6 cellular contexts compared by ENCODE assay signal in the genomic region with DNA sequence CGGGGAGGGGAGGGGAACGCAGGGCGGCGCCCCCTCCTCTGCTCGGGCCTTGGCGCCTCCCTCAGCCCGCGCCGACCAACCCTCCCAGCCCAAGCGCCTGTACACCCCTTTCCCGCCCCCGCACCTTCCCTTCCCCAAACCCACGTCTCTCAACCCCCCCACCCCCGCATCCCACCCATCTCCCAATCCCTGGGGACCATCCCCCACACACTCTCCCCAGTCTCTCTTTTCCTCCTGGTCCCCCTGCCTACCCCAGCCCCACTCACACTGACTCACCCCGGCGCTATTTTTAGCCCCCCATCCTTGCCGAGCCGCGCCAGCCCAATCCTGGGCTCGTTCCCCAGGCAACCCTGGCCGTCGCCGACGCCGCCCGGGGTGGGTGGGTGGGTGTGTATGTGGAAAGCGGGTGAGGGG. TPM values are rescaled to one million over a fixed set of nuclear protein-coding genes. Genes with fewer than 3 reads are reported as not detected.
A peak's percentile ranks its signal among the peaks of the same experiment; 100 is the strongest.
DNase-seq lines count a peak whose midpoint lies in the region; ATAC-seq and TF ChIP-seq lines count a peak whose summit lies in the region.

No MANE protein-coding gene starts in this region.

- no peak for TF ChIP-seq CTCF in epithelial cell of proximal tubule (conservative IDR thresholded peaks at IDR 0.05; ENCODE audit: low read depth, low read length)

- ATAC-seq in HG02870 (IDR thresholded peaks at IDR 0.05; ENCODE audit: unreplicated experiment): no peak
- ATAC-seq in HG03571 (IDR thresholded peaks at IDR 0.05; ENCODE audit: unreplicated experiment): no peak

- DNase-seq in stimulated activated CD4-positive, alpha-beta T cell treated with anti-CD3 and anti-CD28 coated beads, Interleukin-4, amount 100 ng/mL, for 24 hours: peak; percentile 39
- DNase-seq in stimulated activated CD4-positive, alpha-beta T cell treated with anti-CD3 and anti-CD28 coated beads, Interleukin-15, amount 100 ng/mL, for 24 hours: no peak
- no peak for DNase-seq in epithelial cell of proximal tubule (ENCODE audit: low read depth)
- no peak for DNase-seq in skeletal muscle cell (ENCODE audit: low read depth)

- H3K4me3 ChIP-seq in epithelial cell of proximal tubule (ENCODE audit: low read depth, low read length) (peak overlapping the region; percentile 71), skeletal muscle cell (ENCODE audit: low read depth, low read length) (peak overlapping the region; percentile 59)

RNA-seq across cellular contexts. Expression of gene CIC, which starts 11.7 kb away (rescaled TPM):
- 49.3 and 63.9 TPM in 2 replicates for total RNA-seq in epithelial cell of proximal tubule

RNA-seq across cellular contexts. Expression of gene PRR19, which starts 21.2 kb away (rescaled TPM):
- total RNA-seq in epithelial cell of proximal tubule: 0.23 and 2.7 TPM in 2 replicates

RNA-seq across cellular contexts. Expression of gene PAFAH1B3, which starts 21.7 kb away (rescaled TPM):
- total RNA-seq in epithelial cell of proximal tubule: 157 and 183 TPM in 2 replicates

RNA-seq across cellular contexts. Expression of gene ERF, which starts 25.8 kb away (rescaled TPM):
- 36.3 and 48.6 TPM in 2 replicates for total RNA-seq in epithelial cell of proximal tubule

RNA-seq across cellular contexts. Expression of gene TMEM145, which starts 32.3 kb away (rescaled TPM):
- total RNA-seq in epithelial cell of proximal tubule: 0.63 TPM in 1 of 2 replicates, not detected in the other
